ENCODE assay signal across 25 cellular contexts in the genomic region with DNA sequence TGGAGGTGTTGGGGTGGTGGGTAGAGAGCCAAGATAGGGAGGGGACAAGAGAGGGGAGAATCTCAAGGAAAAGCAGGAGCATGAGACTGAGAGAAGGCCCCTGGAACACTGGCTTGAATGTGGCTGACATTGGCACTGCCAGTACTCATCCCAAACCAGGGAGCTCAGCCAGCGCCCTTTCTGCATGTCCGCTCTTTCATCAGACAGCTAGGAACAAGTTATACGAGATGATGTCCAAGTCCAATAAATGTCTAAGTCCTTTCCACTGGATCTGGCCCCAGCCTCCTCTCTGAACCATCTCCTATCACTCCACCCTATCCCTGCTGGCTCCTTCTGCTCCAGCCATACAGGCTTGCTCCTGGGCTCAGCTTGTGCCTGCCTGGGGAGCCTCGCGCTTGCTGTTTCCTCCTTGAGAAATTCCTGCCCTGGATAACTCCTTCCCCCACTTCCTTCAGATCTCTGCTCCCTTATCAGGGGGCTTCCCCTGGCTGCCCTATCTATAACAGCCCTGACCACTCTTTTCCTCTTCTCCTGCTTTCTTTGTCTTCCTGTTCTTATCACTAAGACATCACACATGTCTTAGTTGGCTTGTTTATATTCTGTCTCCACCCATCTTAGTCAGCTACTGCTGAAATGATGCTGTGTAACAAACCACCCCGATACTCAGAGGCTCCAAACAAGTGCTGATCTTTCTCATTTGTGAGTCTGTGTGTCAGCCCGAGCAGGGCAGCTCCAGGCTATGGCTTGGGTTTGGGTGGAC. TPM values are rescaled to one million over a fixed set of nuclear protein-coding genes. Genes with fewer than 3 reads are reported as not detected.
"Had no signal": no experiment of that assay in that cellular context is flagged by ENCODE, and none has a peak within 500 bp of the region (broad histone marks: within the 10 kb centered on the region; RNA-seq: fewer than 3 reads in every experiment).

No MANE protein-coding gene starts in this region.

- H3K4me3 ChIP-seq: coronary artery, gastroesophageal sphincter, neural progenitor cell, pancreas, transverse colon had no signal

- H3K4me1 ChIP-seq: pancreas had no signal

- H3K4me2 ChIP-seq: neural progenitor cell had no signal

- DNase-seq: activated CD4-positive, alpha-beta T cell treated with anti-CD3 and anti-CD28 coated beads, Interleukin-2, amount 50 U/mL, for 1 hour; activated CD8-positive, alpha-beta memory T cell treated with anti-CD3 and anti-CD28 coated beads for 24 hours; activated naive CD4-positive, alpha-beta T cell; activated naive CD8-positive, alpha-beta T cell treated with anti-CD3 and anti-CD28 coated beads, Interleukin-2, amount 10 ng/mL, durations not matched to agents 7 days and 5 days; brain microvascular endothelial cell; effector CD8-positive, alpha-beta T cell; naive B cell; pancreas; stimulated activated CD4-positive, alpha-beta T cell treated with anti-CD3 and anti-CD28 coated beads, Interleukin-2, amount 100 ng/mL, for 48 hours; T-cell; T-helper 9 cell; transverse colon had no signal

- H3K4me3 Mint-ChIP-seq: activated naive CD8-positive, alpha-beta T cell treated with anti-CD3 and anti-CD28 coated beads, Interleukin-2, amount 10 ng/mL, durations not matched to agents 7 days and 5 days; activated T-helper 1 cell treated with anti-CD3 and anti-CD28 coated beads, Interleukin-12 subunit alpha, Interleukin-12 subunit beta, Interleukin-2, Interleukin-4 antibody, amounts not matched to agents 30 ng/mL and 10 ng/mL and 1 ng/mL, durations not matched to agents 14 hours and 24 hours and 36 hours; central memory CD8-positive, alpha-beta T cell; naive B cell; neural progenitor cell; stimulated activated memory B cell treated with anti-CD40 and anti-IgM and Interleukin-4, amounts not matched to agents 10 μg/mL and 1 μg/mL and 100 μg/mL, for 72 hours; T-cell had no signal

- H3K27ac ChIP-seq: brain microvascular endothelial cell, epithelial cell of prostate, gastroesophageal sphincter, neural progenitor cell, pancreas, transverse colon had no signal

- H2AFZ ChIP-seq: neural progenitor cell had no signal

- H3K36me3 Mint-ChIP-seq: activated naive CD8-positive, alpha-beta T cell treated with anti-CD3 and anti-CD28 coated beads, Interleukin-2, amount 10 ng/mL, durations not matched to agents 7 days and 5 days; neural progenitor cell; stimulated activated memory B cell treated with anti-CD40 and anti-IgM and Interleukin-4, amounts not matched to agents 10 μg/mL and 1 μg/mL and 100 μg/mL, for 72 hours; T-cell had no signal

- H3K36me3 ChIP-seq: brain microvascular endothelial cell, gastroesophageal sphincter, neural progenitor cell, pancreas, transverse colon had no signal

- H3K9me3 Mint-ChIP-seq: activated T-helper 1 cell treated with anti-CD3 and anti-CD28 coated beads, Interleukin-12 subunit alpha, Interleukin-12 subunit beta, Interleukin-2, Interleukin-4 antibody, amounts not matched to agents 30 ng/mL and 10 ng/mL and 1 ng/mL, durations not matched to agents 14 hours and 24 hours and 36 hours; central memory CD8-positive, alpha-beta T cell; neural progenitor cell; T-cell had no signal

- H3K27me3 ChIP-seq: brain microvascular endothelial cell, gastroesophageal sphincter, neural progenitor cell, pancreas had no signal

- H3K9ac ChIP-seq: neural progenitor cell had no signal

- H3K27ac Mint-ChIP-seq: activated naive CD8-positive, alpha-beta T cell treated with anti-CD3 and anti-CD28 coated beads, Interleukin-2, amount 10 ng/mL, durations not matched to agents 7 days and 5 days; activated T-helper 1 cell treated with anti-CD3 and anti-CD28 coated beads, Interleukin-12 subunit alpha, Interleukin-12 subunit beta, Interleukin-2, Interleukin-4 antibody, amounts not matched to agents 30 ng/mL and 10 ng/mL and 1 ng/mL, durations not matched to agents 14 hours and 24 hours and 36 hours; stimulated activated memory B cell treated with anti-CD40 and anti-IgM and Interleukin-4, amounts not matched to agents 10 μg/mL and 1 μg/mL and 100 μg/mL, for 72 hours; T-cell had no signal

- H3K9me3 ChIP-seq: gastroesophageal sphincter, pancreas, transverse colon had no signal

- ATAC-seq: activated CD4-positive, CD25-positive, alpha-beta regulatory T cell treated with anti-CD3 and anti-CD28 coated beads, Interleukin-2, amount 50 U/mL, for 24 hours; gastroesophageal sphincter; left lobe of liver; pancreas; stimulated activated memory B cell treated with anti-CD40 and anti-IgM and Interleukin-4, amounts not matched to agents 10 μg/mL and 1 μg/mL and 100 μg/mL, for 72 hours; T-cell had no signal

RNA-seq across cellular contexts. Expression of a gene that starts 37.1 kb away (rescaled TPM):
- total RNA-seq: left lobe of liver, lung microvascular endothelial cell, renal cortical epithelial cell had no signal

RNA-seq across cellular contexts. Expression of a gene that starts 59.7 kb away (rescaled TPM):
- total RNA-seq: activated naive CD8-positive, alpha-beta T cell treated with anti-CD3 and anti-CD28 coated beads, Interleukin-2, amount 10 ng/mL, durations not matched to agents 7 days and 5 days; activated T-helper 1 cell treated with anti-CD3 and anti-CD28 coated beads, Interleukin-12 subunit alpha, Interleukin-12 subunit beta, Interleukin-2, Interleukin-4 antibody, amounts not matched to agents 30 ng/mL and 10 ng/mL and 1 ng/mL, durations not matched to agents 14 hours and 24 hours and 36 hours; left lobe of liver; lung microvascular endothelial cell; mononuclear cell; pancreas; renal cortical epithelial cell; skeletal muscle tissue; T-cell; transverse colon had no signal
- polyA plus RNA-seq: pancreas had no signal
